Comparison of ENCODE assay signal across 10 cellular contexts in the genomic region with DNA sequence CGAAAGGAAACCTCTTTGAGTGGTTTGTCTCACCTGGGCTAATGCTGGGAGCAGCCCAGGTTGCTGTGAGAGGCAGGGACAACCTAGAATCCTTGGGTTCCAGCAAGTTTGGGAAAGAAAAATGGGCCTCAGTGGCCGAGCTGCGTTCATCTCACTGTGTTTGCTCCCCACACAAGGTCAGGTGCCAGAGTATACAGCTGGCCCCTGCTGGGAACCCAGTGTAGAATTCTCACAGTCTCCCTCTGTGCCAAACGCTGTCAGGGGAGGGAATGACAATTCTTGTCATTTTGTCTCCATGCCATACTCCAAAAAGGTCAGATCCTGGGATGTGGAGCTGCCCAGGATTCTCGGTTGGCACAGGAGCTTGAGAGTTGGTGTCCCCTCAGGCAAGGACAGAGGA. TPM values are rescaled to one million over a fixed set of nuclear protein-coding genes. Genes with fewer than 3 reads are reported as not detected.
DNase-seq lines count a peak whose midpoint lies in the region; ATAC-seq and TF ChIP-seq lines count a peak whose summit lies in the region.
"Had no signal": no experiment of that assay in that cellular context is flagged by ENCODE, and none has a peak within 500 bp of the region (broad histone marks: within the 10 kb centered on the region; RNA-seq: fewer than 3 reads in every experiment).

No MANE protein-coding gene starts in this region.

- H3K36me3 ChIP-seq in left ventricle myocardium inferior = peaks cover 6% of the 10 kb centered on the region
- no peaks in the 10 kb centered on the region for H3K36me3 ChIP-seq in osteoblast (ENCODE audit: insufficient read depth, low read length)
- H3K36me3 ChIP-seq in left lung = peaks cover 0 to 4% of the 10 kb centered on the region in 2 donors

- H3K4me3 ChIP-seq in left ventricle myocardium inferior (peak overlapping the region; percentile 37), osteoblast (ENCODE audit: insufficient read depth, low read length) (no peak overlapping the region), left lung (no peak overlapping the region)

- no peak for TF ChIP-seq CTCF in activated CD8-positive, alpha-beta T cell treated with anti-CD3 and anti-CD28 coated beads for 36 hours (IDR thresholded peaks at IDR 0.05)
- TF ChIP-seq CTCF in left ventricle myocardium inferior (IDR thresholded peaks at IDR 0.05; ENCODE audit: borderline replicate concordance) (no peak), osteoblast (IDR thresholded peaks at IDR 0.05; ENCODE audit: extremely low read depth, low read depth, low read length) (no peak), left lung (IDR thresholded peaks at IDR 0.05) (no peak)

- no peak for ATAC-seq in activated CD8-positive, alpha-beta T cell treated with anti-CD3 and anti-CD28 coated beads for 36 hours
- ATAC-seq in stimulated activated effector memory CD8-positive, alpha-beta T cell treated with anti-CD3 and anti-CD28 coated beads, Interleukin-12 subunit alpha, Interleukin-12 subunit beta, amount 100 ng/mL, for 72 hours = no peak
- ATAC-seq in left lung = no peak
- ATAC-seq: left lobe of liver had no signal

- peak overlapping the region; percentile 74 for H3K4me3 Mint-ChIP-seq in T-helper 2 cell treated with Interferon-gamma antibody and Interleukin-4, amounts not matched to agents 5 μg/mL and 100 μg/mL, for 36 hours
- peak overlapping the region; percentile 78 for H3K4me3 Mint-ChIP-seq in activated CD8-positive, alpha-beta T cell treated with anti-CD3 and anti-CD28 coated beads for 36 hours
- H3K4me3 Mint-ChIP-seq in stimulated activated effector memory CD8-positive, alpha-beta T cell treated with anti-CD3 and anti-CD28 coated beads, Interleukin-12 subunit alpha, Interleukin-12 subunit beta, amount 100 ng/mL, for 72 hours = peak overlapping the region; percentile 74

- no peaks in the 10 kb centered on the region for H3K27me3 ChIP-seq in left ventricle myocardium inferior (ENCODE audit: low read depth)
- no peaks in the 10 kb centered on the region for H3K27me3 ChIP-seq in osteoblast (ENCODE audit: insufficient read depth, low read length)
- no peaks in the 10 kb centered on the region for H3K27me3 ChIP-seq in left lung

- POLR2A ChIA-PET in activated CD8-positive, alpha-beta T cell treated with anti-CD3 and anti-CD28 coated beads for 36 hours (lab: Charles Lee) = interaction anchor here (0.9 to 8.2 kb wide), 4 partner anchors 13 to 1192 kb away, joined by 3 to 135 read pairs (median 4); a partner anchor contains a TSS

- H3K4me2 ChIP-seq in osteoblast (ENCODE audit: insufficient read depth, low read length) = no peak overlapping the region

- H3K79me2 ChIP-seq in osteoblast (ENCODE audit: insufficient read depth, low read length) = peaks cover 79% of the 10 kb centered on the region

- CTCF ChIA-PET in activated CD8-positive, alpha-beta T cell treated with anti-CD3 and anti-CD28 coated beads for 36 hours (lab: Charles Lee) = interaction anchor here (0.8 to 20.2 kb wide), 18 partner anchors 8 to 426 kb away, joined by 3 to 480 read pairs (median 6); a partner anchor contains a TSS

- no peak overlapping the region for H2AFZ ChIP-seq in osteoblast (ENCODE audit: low read length)

- peak overlapping the region; percentile 77 for H3K27ac ChIP-seq in left ventricle myocardium inferior (replicated peaks)
- no peak overlapping the region for H3K27ac ChIP-seq in osteoblast (ENCODE audit: low read depth, low read length)
- peak overlapping the region in 1 of 2 donors; percentile 26 for H3K27ac ChIP-seq in left lung

- no peaks in the 10 kb centered on the region for H3K9me3 ChIP-seq in left ventricle myocardium inferior (replicated peaks)
- H3K9me3 ChIP-seq in osteoblast (ENCODE audit: low read depth, low read length) = no peaks in the 10 kb centered on the region
- H3K9me3 ChIP-seq in left lung = no peaks in the 10 kb centered on the region

- H3K9me3 Mint-ChIP-seq in T-helper 2 cell treated with Interferon-gamma antibody and Interleukin-4, amounts not matched to agents 5 μg/mL and 100 μg/mL, for 36 hours = no peaks in the 10 kb centered on the region
- no peaks in the 10 kb centered on the region for H3K9me3 Mint-ChIP-seq in activated CD8-positive, alpha-beta T cell treated with anti-CD3 and anti-CD28 coated beads for 36 hours
- H3K9me3 Mint-ChIP-seq in stimulated activated effector memory CD8-positive, alpha-beta T cell treated with anti-CD3 and anti-CD28 coated beads, Interleukin-12 subunit alpha, Interleukin-12 subunit beta, amount 100 ng/mL, for 72 hours = no peaks in the 10 kb centered on the region

- no peaks in the 10 kb centered on the region for H3K27me3 Mint-ChIP-seq in T-helper 2 cell treated with Interferon-gamma antibody and Interleukin-4, amounts not matched to agents 5 μg/mL and 100 μg/mL, for 36 hours (ENCODE audit: low read depth)
- H3K27me3 Mint-ChIP-seq in activated CD8-positive, alpha-beta T cell treated with anti-CD3 and anti-CD28 coated beads for 36 hours = no peaks in the 10 kb centered on the region

- peaks cover 24% of the 10 kb centered on the region for H4K20me1 ChIP-seq in osteoblast (ENCODE audit: insufficient read depth, low read length)

- DNase-seq in T-helper 2 cell treated with Interferon-gamma antibody and Interleukin-4, amounts not matched to agents 5 μg/mL and 100 μg/mL, for 36 hours (ENCODE audit: low spot score) = no peak
- DNase-seq in T-helper 2 cell (no peak), left ventricle myocardium inferior (no peak), osteoblast (ENCODE audit: insufficient read length, low spot score, missing footprints) (no peak), left lung (no peak), CD1c-positive myeloid dendritic cell (ENCODE audit: extremely low spot score) (no peak)
- DNase-seq in activated CD8-positive, alpha-beta T cell treated with anti-CD3 and anti-CD28 coated beads for 36 hours = no peak
- no peak for DNase-seq in stimulated activated effector memory CD8-positive, alpha-beta T cell treated with anti-CD3 and anti-CD28 coated beads, Interleukin-12 subunit alpha, Interleukin-12 subunit beta, amount 100 ng/mL, for 72 hours (ENCODE audit: low spot score in 2 of 2)

- H3K4me1 ChIP-seq in left ventricle myocardium inferior (peaks cover 66% of the 10 kb centered on the region), osteoblast (ENCODE audit: insufficient read depth, low read length) (peaks cover 16% of the 10 kb centered on the region), left lung (peaks cover 13 to 88% of the 10 kb centered on the region in 2 donors)

- peak overlapping the region; percentile 75 for H3K27ac Mint-ChIP-seq in T-helper 2 cell treated with Interferon-gamma antibody and Interleukin-4, amounts not matched to agents 5 μg/mL and 100 μg/mL, for 36 hours
- H3K27ac Mint-ChIP-seq in activated CD8-positive, alpha-beta T cell treated with anti-CD3 and anti-CD28 coated beads for 36 hours = peak overlapping the region; percentile 89
- peak overlapping the region; percentile 97 for H3K27ac Mint-ChIP-seq in stimulated activated effector memory CD8-positive, alpha-beta T cell treated with anti-CD3 and anti-CD28 coated beads, Interleukin-12 subunit alpha, Interleukin-12 subunit beta, amount 100 ng/mL, for 72 hours

- intact Hi-C loops in activated CD8-positive, alpha-beta T cell treated with anti-CD3 and anti-CD28 coated beads for 36 hours (cut with micrococcal nuclease) = loop anchor here (2.0 kb wide), 1 partner anchor 17 kb away; no protein-coding TSS in a partner anchor
- intact Hi-C loops in left ventricle myocardium inferior (cut with micrococcal nuclease) (no loop called here), left lung (cut with DNase I) (no loop called here)

- H3K36me3 Mint-ChIP-seq in T-helper 2 cell treated with Interferon-gamma antibody and Interleukin-4, amounts not matched to agents 5 μg/mL and 100 μg/mL, for 36 hours (ENCODE audit: low read depth) = peaks cover 38% of the 10 kb centered on the region
- peaks cover 16% of the 10 kb centered on the region for H3K36me3 Mint-ChIP-seq in activated CD8-positive, alpha-beta T cell treated with anti-CD3 and anti-CD28 coated beads for 36 hours (ENCODE audit: low read depth)
- H3K36me3 Mint-ChIP-seq in stimulated activated effector memory CD8-positive, alpha-beta T cell treated with anti-CD3 and anti-CD28 coated beads, Interleukin-12 subunit alpha, Interleukin-12 subunit beta, amount 100 ng/mL, for 72 hours = peaks cover 18% of the 10 kb centered on the region

- peaks cover 56% of the 10 kb centered on the region for H3K4me1 Mint-ChIP-seq in T-helper 2 cell treated with Interferon-gamma antibody and Interleukin-4, amounts not matched to agents 5 μg/mL and 100 μg/mL, for 36 hours (ENCODE audit: low read depth)
- peaks cover 75% of the 10 kb centered on the region for H3K4me1 Mint-ChIP-seq in activated CD8-positive, alpha-beta T cell treated with anti-CD3 and anti-CD28 coated beads for 36 hours (ENCODE audit: low read depth)
- peaks cover 87% of the 10 kb centered on the region for H3K4me1 Mint-ChIP-seq in stimulated activated effector memory CD8-positive, alpha-beta T cell treated with anti-CD3 and anti-CD28 coated beads, Interleukin-12 subunit alpha, Interleukin-12 subunit beta, amount 100 ng/mL, for 72 hours

RNA-seq across cellular contexts. Expression of a gene that starts 4.3 kb away (rescaled TPM):
- 10 to 100 TPM; 94.4 to 94.9 TPM for total RNA-seq in activated CD8-positive, alpha-beta T cell treated with anti-CD3 and anti-CD28 coated beads for 36 hours
- 77.1 TPM for total RNA-seq in left ventricle myocardium inferior
- total RNA-seq in osteoblast = 47.1 and 52.5 TPM in 2 replicates
- 10 to 100 TPM; 40.5 to 65.1 TPM for total RNA-seq in left lung

RNA-seq across cellular contexts. Expression of a gene that starts 29.9 kb away (rescaled TPM):
- 1 to 10 TPM; 4.2 to 4.9 TPM for total RNA-seq in activated CD8-positive, alpha-beta T cell treated with anti-CD3 and anti-CD28 coated beads for 36 hours
- total RNA-seq in left ventricle myocardium inferior (5.4 TPM), osteoblast (27.5 and 27.7 TPM in 2 replicates), left lung (100 to 1,000 TPM in 1 of 2 donors, 10 to 100 TPM in 1; 15.4 to 121 TPM)

RNA-seq across cellular contexts. Expression of a gene that starts 40.0 kb away (rescaled TPM):
- not detected for total RNA-seq in activated CD8-positive, alpha-beta T cell treated with anti-CD3 and anti-CD28 coated beads for 36 hours
- total RNA-seq in left ventricle myocardium inferior (not detected), osteoblast (0.29 and 0.36 TPM in 2 replicates), left lung (not detected)
- total RNA-seq: left lobe of liver, posterior vena cava had no signal
